ENCODE assay signal across 15 cellular contexts in genomic region chr3:136332776-136333175, GRCh38.
A peak's percentile ranks its signal among the peaks of the same experiment; 100 is the strongest.
DNase-seq lines count a peak whose midpoint lies in the region; ATAC-seq and TF ChIP-seq lines count a peak whose summit lies in the region.
"Had no signal": no experiment of that assay in that cellular context is flagged by ENCODE, and none has a peak within 500 bp of the region (broad histone marks: within the 10 kb centered on the region; RNA-seq: fewer than 3 reads in every experiment).

No MANE protein-coding gene starts in this region.

- no peaks in the 10 kb centered on the region for H3K4me1 ChIP-seq in vagina
- H3K4me1 ChIP-seq: transverse colon had no signal

- H3K27me3 ChIP-seq in brain microvascular endothelial cell (replicated peaks) (no peaks in the 10 kb centered on the region), vagina (no peaks in the 10 kb centered on the region)
- H3K27me3 ChIP-seq: transverse colon had no signal

- no peaks in the 10 kb centered on the region for H3K27me3 Mint-ChIP-seq in memory B cell

- TF ChIP-seq CTCF in brain microvascular endothelial cell (IDR thresholded peaks at IDR 0.05; ENCODE audit: low read depth, low read length, missing control alignments), result no peak
- TF ChIP-seq CTCF in vagina (IDR thresholded peaks at IDR 0.05), result no peak

- in situ Hi-C loops in brain microvascular endothelial cell (cut with HindIII; ENCODE audit: low pct_ligation_motif_present, low sequenced_read_pairs), result no loop called here

- DNase-seq in AG08396 (ENCODE audit: low spot score) (peak; percentile 61), brain microvascular endothelial cell (peak; percentile 48), memory B cell (ENCODE audit: low spot score in 2 of 2) (no peak), vagina (ENCODE audit: extremely low spot score in 2 of 2) (no peak), dermis blood vessel endothelial cell (no peak), NOMO-1 treated with DMSO at 0.1 percent for 48 hours (lab: John Stamatoyannopoulos, UW; ENCODE audit: unreplicated experiment) (no peak)
- DNase-seq: C1 segment of cervical spinal cord; effector CD4-positive, alpha-beta T cell; H7; kidney; NK-92 treated with Interleukin-12 subunit alpha and Interleukin-12 subunit beta, amount 100 ng/mL, for 24 hours; stimulated activated CD4-positive, alpha-beta T cell treated with anti-CD3 and anti-CD28 coated beads, Interleukin-1b, Interleukin-23, amount 100 ng/mL, for 48 hours; transverse colon had no signal

- no peaks in the 10 kb centered on the region for H3K4me1 Mint-ChIP-seq in memory B cell

- H3K36me3 Mint-ChIP-seq in memory B cell, result peaks cover 26% of the 10 kb centered on the region

- peak overlapping the region; percentile 64 for H3K27ac Mint-ChIP-seq in memory B cell

- H3K9me3 Mint-ChIP-seq in memory B cell, result no peaks in the 10 kb centered on the region

- H3K27ac ChIP-seq in brain microvascular endothelial cell (no peak overlapping the region), vagina (no peak overlapping the region)
- H3K27ac ChIP-seq: transverse colon had no signal

- H3K9me3 ChIP-seq in vagina, result no peaks in the 10 kb centered on the region
- H3K9me3 ChIP-seq: transverse colon had no signal

- intact Hi-C loops in vagina (cut with DNase I), result no loop called here

- H3K4me3 ChIP-seq in brain microvascular endothelial cell (ENCODE audit: low read depth, low read length) (no peak overlapping the region), vagina (no peak overlapping the region)
- H3K4me3 ChIP-seq: transverse colon had no signal

- ATAC-seq in HG03378 (IDR thresholded peaks at IDR 0.05; ENCODE audit: unreplicated experiment) (peak; percentile 28), memory B cell (ENCODE audit: low read depth) (no peak), GM21717 (IDR thresholded peaks at IDR 0.05; ENCODE audit: unreplicated experiment) (no peak)

- H3K36me3 ChIP-seq in brain microvascular endothelial cell (replicated peaks) (peaks cover 6% of the 10 kb centered on the region), vagina (peaks cover 0 to 22% of the 10 kb centered on the region in 2 donors)

- no peak overlapping the region for H3K4me3 Mint-ChIP-seq in memory B cell

- TF ChIP-seq POLR2A in vagina (IDR thresholded peaks at IDR 0.05), result no peak

Comparison
In these comparisons a context has a peak if more than half of its experiments do, and no peak if none do; other contexts are left out.
1. DNase-seq: peak in AG08396 (single experiment) and brain microvascular endothelial cell (single experiment); none in memory B cell (0 of 2), vagina (0 of 2), dermis blood vessel endothelial cell (single experiment) and NOMO-1 treated with DMSO at 0.1 percent for 48 hours (single experiment).